ENCODE assay signal across 8 cellular contexts in the genomic region with DNA sequence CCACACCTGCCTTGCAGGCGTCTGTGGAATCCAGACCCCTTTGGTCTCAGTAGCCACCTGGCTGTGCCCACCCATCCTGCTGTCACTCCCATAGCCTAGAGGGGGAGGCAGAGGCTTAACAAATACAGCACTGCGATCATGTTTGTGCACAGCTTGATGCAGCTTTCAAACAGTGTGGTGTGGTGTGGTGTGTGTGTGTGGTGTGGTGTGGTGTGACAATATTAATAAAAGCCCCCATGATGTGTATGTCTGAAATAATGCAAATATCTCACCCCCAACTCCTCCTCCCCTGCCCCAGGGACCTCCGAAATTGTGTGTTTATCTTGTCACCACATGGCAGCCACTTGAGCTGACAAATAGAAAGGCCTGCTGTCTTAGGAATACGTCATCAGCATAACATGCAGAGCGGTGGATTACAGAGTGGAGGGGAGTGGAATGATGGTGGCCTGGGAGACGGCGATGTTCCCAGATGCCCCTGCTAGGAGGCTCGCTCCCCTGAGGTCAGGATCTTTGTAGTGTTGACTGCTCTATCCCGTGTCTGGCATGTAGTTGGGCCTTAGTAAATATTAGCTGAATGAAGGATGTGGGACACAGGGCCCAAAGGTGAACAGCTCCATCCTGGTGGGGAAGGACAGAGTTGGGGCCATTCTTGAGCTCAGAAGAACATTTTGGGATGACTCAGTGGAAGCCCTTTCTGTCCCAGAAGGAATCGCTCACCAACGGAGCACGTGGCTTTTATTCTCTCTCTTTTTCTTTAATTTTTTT. TPM values are rescaled to one million over a fixed set of nuclear protein-coding genes. Genes with fewer than 3 reads are reported as not detected.
DNase-seq lines count a peak whose midpoint lies in the region; ATAC-seq, FAIRE-seq and TF ChIP-seq lines count a peak whose summit lies in the region.

No MANE protein-coding gene starts in this region.

- H2BK120ac ChIP-seq in mesendoderm (ENCODE audit: low read depth, low read length): no peak overlapping the region

- intact Hi-C loops in PC-3 (cut with micrococcal nuclease) (loop anchor here (2.0 kb wide), 1 partner anchor 13 kb away; a partner anchor contains a TSS), colonic mucosa (cut with DNase I) (no loop called here)

- ATAC-seq in PC-3 (no peak), GM21526 (IDR thresholded peaks at IDR 0.05; ENCODE audit: low FRiP score, unreplicated experiment) (no peak), GM21447 (IDR thresholded peaks at IDR 0.05; ENCODE audit: unreplicated experiment) (no peak)

- no peaks in the 10 kb centered on the region for H3K27me3 ChIP-seq in PC-3 (ENCODE audit: low read length)
- H3K27me3 ChIP-seq in colonic mucosa: no peaks in the 10 kb centered on the region
- no peaks in the 10 kb centered on the region for H3K27me3 ChIP-seq in mesendoderm (ENCODE audit: insufficient read depth, low read length, poor library complexity)

- H3K36me3 ChIP-seq in PC-3 (ENCODE audit: low read depth, low read length): no peaks in the 10 kb centered on the region; the same call in 1 of the 2 replicates
- no peaks in the 10 kb centered on the region for H3K36me3 ChIP-seq in colonic mucosa
- H3K36me3 ChIP-seq in mesendoderm (ENCODE audit: control insufficient read depth, insufficient read depth, low read length): no peaks in the 10 kb centered on the region

- no peaks in the 10 kb centered on the region for H3F3A ChIP-seq in PC-3 (ENCODE audit: low read length, unreplicated experiment)

- H3K18ac ChIP-seq in mesendoderm (ENCODE audit: low read length): no peak overlapping the region

- POLR2A ChIA-PET in PC-3 (lab: Charles Lee; ENCODE audit: unreplicated experiment): interaction anchor here (0.7 kb wide), 1 partner anchor 14 kb away, joined by 4 read pairs; a partner anchor contains a TSS

- DNase-seq in AG08395 (ENCODE audit: low spot score): peak; percentile 61
- no peak for DNase-seq in GM12891 (ENCODE audit: insufficient read length, low spot score)
- DNase-seq in PC-3: peak; percentile 35
- DNase-seq in colonic mucosa: no peak
- DNase-seq in mesendoderm: peak; percentile 72
- DNase-seq in stimulated activated CD4-positive, alpha-beta T cell treated with anti-CD3 and anti-CD28 coated beads, Interleukin-4, amount 100 ng/mL, for 24 hours: no peak

- H3K23ac ChIP-seq in mesendoderm (ENCODE audit: low read length): no peak overlapping the region

- FAIRE-seq in GM12891 (lab: Jason Lieb, UNC): peak; percentile 61

- H4K8ac ChIP-seq in mesendoderm (ENCODE audit: low read depth, low read length): no peak overlapping the region

- H3K9ac ChIP-seq in PC-3 (ENCODE audit: low read length): no peak overlapping the region
- H3K9ac ChIP-seq in colonic mucosa (ENCODE audit: low read depth in 2 of 2, low read length in 2 of 2): peak overlapping the region in 1 of 2 donors; percentile 91
- no peak overlapping the region for H3K9ac ChIP-seq in mesendoderm (ENCODE audit: low read length)

- peaks cover 61% of the 10 kb centered on the region for H3K79me2 ChIP-seq in PC-3 (ENCODE audit: low read length)
- H3K79me2 ChIP-seq in mesendoderm (ENCODE audit: control insufficient read depth, insufficient read depth, low read length): peaks cover 43% of the 10 kb centered on the region

- no TSS peak for BruUV-seq in PC-3 (replicated peaks; lab: Mats Ljungman, UMichigan)

- no peak overlapping the region for H3K4ac ChIP-seq in mesendoderm (ENCODE audit: low read depth, low read length)

- H4K5ac ChIP-seq in mesendoderm (ENCODE audit: low read length): no peak overlapping the region

- no peaks in the 10 kb centered on the region for H3K9me2 ChIP-seq in PC-3 (replicated peaks; ENCODE audit: low read length)

- peak overlapping the region; percentile 94 for H3K4me2 ChIP-seq in PC-3 (ENCODE audit: low read length)
- no peak overlapping the region for H3K4me2 ChIP-seq in mesendoderm (ENCODE audit: low read length)

- H3K27ac ChIP-seq in PC-3 (ENCODE audit: low read length) (no peak overlapping the region), colonic mucosa (peak overlapping the region; percentile 37), mesendoderm (ENCODE audit: low read depth, low read length) (no peak overlapping the region)

- H3K4me3 ChIP-seq in PC-3 (ENCODE audit: low read length) (peak overlapping the region; percentile 88), colonic mucosa (no peak overlapping the region), mesendoderm (ENCODE audit: low read length) (no peak overlapping the region)

- H3K56ac ChIP-seq in mesendoderm (ENCODE audit: low read length): no peak overlapping the region

- TF ChIP-seq POLR2A in GM12891 (IDR thresholded peaks at IDR 0.05; ENCODE audit: low read depth, low read length): no peak

- H2AFZ ChIP-seq in PC-3 (ENCODE audit: low read length): no peak overlapping the region

- TF ChIP-seq CTCF in PC-3 (conservative IDR thresholded peaks at IDR 0.05; ENCODE audit: low read depth, low read length): peak; percentile 54
- no peak for TF ChIP-seq CTCF in colonic mucosa (IDR thresholded peaks at IDR 0.05)

- no peak overlapping the region for H2BK15ac ChIP-seq in mesendoderm (replicated peaks; ENCODE audit: low read depth)

- no CpG with 5 or more reads among the region's 12 CpGs for WGBS in mesendoderm (ENCODE audit: extremely low coverage, insufficient coverage, low lambda C conversion rate)

- no peak overlapping the region for H2AK5ac ChIP-seq in mesendoderm (ENCODE audit: low read length)

- peaks cover 19% of the 10 kb centered on the region for H4K20me1 ChIP-seq in PC-3 (ENCODE audit: low read length)

- H2BK5ac ChIP-seq in mesendoderm (ENCODE audit: low read length): no peak overlapping the region

- CTCF ChIA-PET in PC-3 (lab: Charles Lee): interaction anchor here (0.8 to 1.5 kb wide), 4 partner anchors 13 to 120 kb away, joined by 3 to 6 read pairs (median 4); a partner anchor contains a TSS

- no peaks in the 10 kb centered on the region for H3K9me3 ChIP-seq in PC-3 (ENCODE audit: low read length)
- H3K9me3 ChIP-seq in colonic mucosa: no peaks in the 10 kb centered on the region

- H3K79me1 ChIP-seq in mesendoderm (ENCODE audit: low read length): peaks cover 34% of the 10 kb centered on the region

- H3K4me1 ChIP-seq in PC-3 (ENCODE audit: insufficient read depth, low read length): peaks cover 26% of the 10 kb centered on the region
- H3K4me1 ChIP-seq in colonic mucosa: peaks cover 19% of the 10 kb centered on the region
- peaks cover 4% of the 10 kb centered on the region for H3K4me1 ChIP-seq in mesendoderm (ENCODE audit: control insufficient read depth, low read depth, low read length)

TF ChIP-seq in GM12891, 5 proteins besides CTCF, POLR2A, EP300 and RAD21:
- TF ChIP-seq SPI1 (IDR thresholded peaks at IDR 0.05; ENCODE audit: low read depth, low read length) (no peak), POLR2AphosphoS5 (IDR thresholded peaks at IDR 0.05; ENCODE audit: low read depth, low read length) (no peak), PAX5 (IDR thresholded peaks at IDR 0.05; ENCODE audit: insufficient read depth, low read length, severe bottlenecking) (no peak), POU2F2 (IDR thresholded peaks at IDR 0.05; ENCODE audit: low read depth, low read length) (no peak), TAF1 (IDR thresholded peaks at IDR 0.05; ENCODE audit: low read depth, low read length) (no peak)

RNA-seq across cellular contexts. Expression of a gene that starts 2.8 kb away (rescaled TPM):
- polyA plus RNA-seq in GM12891 (2012; ENCODE audit: low read depth, missing spikeins): 28.3 TPM
- total RNA-seq in PC-3 (2014; rRNA removed) (36.9 and 51.3 TPM in 2 replicates), colonic mucosa (10 to 100 TPM; 24.5 to 34.0 TPM)
- polyA plus RNA-seq in mesendoderm (2013, experiment 1 of 2): 20.0 TPM
- polyA plus RNA-seq in mesendoderm (2013, experiment 2 of 2): 20.2 TPM

RNA-seq across cellular contexts. Expression of a gene that starts 14.1 kb away (rescaled TPM):
- polyA plus RNA-seq in GM12891 (2012; ENCODE audit: low read depth, missing spikeins): 590 TPM
- total RNA-seq in PC-3 (2014; rRNA removed) (1,612 and 2,325 TPM in 2 replicates), colonic mucosa (100 to 1,000 TPM in 1 of 2 donors, 10 to 100 TPM in 1; 83.3 to 222 TPM)
- polyA plus RNA-seq in mesendoderm (2013, experiment 1 of 2): 18.5 TPM
- 18.7 TPM for polyA plus RNA-seq in mesendoderm (2013, experiment 2 of 2)

RNA-seq across cellular contexts. Expression of a gene that starts 21.9 kb away (rescaled TPM):
- polyA plus RNA-seq in GM12891 (2012; ENCODE audit: low read depth, missing spikeins): 58.1 TPM
- total RNA-seq in PC-3 (2014; rRNA removed) (18.0 and 23.2 TPM in 2 replicates), colonic mucosa (100 to 1,000 TPM in 1 of 2 donors, 10 to 100 TPM in 1; 91.8 to 125 TPM)
- polyA plus RNA-seq in mesendoderm (2013, experiment 1 of 2): 19.3 TPM
- 19.6 TPM for polyA plus RNA-seq in mesendoderm (2013, experiment 2 of 2)

RNA-seq across cellular contexts. Expression of a gene that starts 24.8 kb away (rescaled TPM):
- polyA plus RNA-seq in GM12891 (2012; ENCODE audit: low read depth, missing spikeins): 25.9 TPM
- total RNA-seq in PC-3 (2014; rRNA removed) (32.9 and 45.4 TPM in 2 replicates), colonic mucosa (10 to 100 TPM; 25.2 to 48.4 TPM)
- polyA plus RNA-seq in mesendoderm (2013, experiment 1 of 2): 36.8 TPM
- polyA plus RNA-seq in mesendoderm (2013, experiment 2 of 2): 36.3 TPM

RNA-seq across cellular contexts. Expression of a gene that starts 35.5 kb away (rescaled TPM):
- 11.1 TPM for polyA plus RNA-seq in GM12891 (2012; ENCODE audit: low read depth, missing spikeins)
- total RNA-seq in PC-3 (2014; rRNA removed) (64.5 and 74.8 TPM in 2 replicates), colonic mucosa (10 to 100 TPM; 69.5 to 75.7 TPM)
- polyA plus RNA-seq in mesendoderm (2013, experiment 1 of 2): 23.7 TPM
- polyA plus RNA-seq in mesendoderm (2013, experiment 2 of 2): 25.5 TPM

Comparison
In these comparisons a context has a peak if more than half of its experiments do, and no peak if none do; other contexts are left out.
1. DNase-seq: peak in AG08395 (single experiment), PC-3 (single experiment) and mesendoderm (single experiment); none in GM12891 (single experiment), colonic mucosa (single experiment) and stimulated activated CD4-positive, alpha-beta T cell treated with anti-CD3 and anti-CD28 coated beads, Interleukin-4, amount 100 ng/mL, for 24 hours (single experiment).